In the genomic region with DNA sequence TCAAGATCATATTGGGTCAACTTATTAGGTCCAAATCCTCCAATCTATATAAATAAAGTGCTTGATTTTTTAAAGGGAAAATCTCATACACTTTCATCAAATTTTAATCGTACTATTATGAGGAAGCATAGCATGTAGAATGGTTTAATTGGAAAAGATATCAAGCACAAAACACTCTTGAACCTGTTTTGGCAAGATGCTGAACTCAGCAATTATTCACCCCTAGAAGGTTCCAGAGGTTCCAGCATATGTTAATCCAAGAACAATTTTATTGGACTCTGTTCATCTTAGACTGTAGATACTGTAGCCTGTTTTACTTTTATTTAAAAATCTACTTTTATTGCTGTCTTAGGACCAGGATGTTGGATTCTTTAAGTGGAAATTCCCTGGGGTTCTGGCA, we compare ENCODE assay signal across 3 cellular contexts.
A peak's percentile ranks its signal among the peaks of the same experiment; 100 is the strongest.
TF ChIP-seq lines count a peak whose summit lies in the region.

No MANE protein-coding gene starts in this region.

TF ChIP-seq in A549, 52 proteins besides CTCF, POLR2A, EP300 and RAD21:
- no peak for TF ChIP-seq HOXA7 (CRISPR knock-in tag; IDR thresholded peaks at IDR 0.05)
- TF ChIP-seq MAZ (IDR thresholded peaks at IDR 0.05; ENCODE audit: borderline replicate concordance, low read depth, low read length): no peak
- TF ChIP-seq POLR2AphosphoS2 (conservative IDR thresholded peaks at IDR 0.05; ENCODE audit: low read length): no peak
- no peak for TF ChIP-seq HOXB13 (CRISPR knock-in tag; IDR thresholded peaks at IDR 0.05; ENCODE audit: low read depth)
- peak; percentile 76 for TF ChIP-seq MAFK (IDR thresholded peaks at IDR 0.05; ENCODE audit: partially characterized antibody)
TF ChIP-seq in A549: peak in this region for 1.

TF ChIP-seq in IMR-90, 13 proteins besides CTCF, POLR2A, EP300 and RAD21:
- TF ChIP-seq RCOR1 (IDR thresholded peaks at IDR 0.05; ENCODE audit: insufficient replicate concordance, low read length) (no peak), MAFK (IDR thresholded peaks at IDR 0.05; ENCODE audit: low read depth, low read length) (peak; percentile 69)

TF ChIP-seq in H1, 55 proteins besides CTCF, POLR2A, EP300 and RAD21:
- TF ChIP-seq MAFK (IDR thresholded peaks at IDR 0.05; ENCODE audit: low read depth, low read length) (peak; percentile 36; the same call in 1 of the 2 replicates), TEAD4 (IDR thresholded peaks at IDR 0.05; ENCODE audit: low read depth, low read length) (no peak)
